In the genomic region with DNA sequence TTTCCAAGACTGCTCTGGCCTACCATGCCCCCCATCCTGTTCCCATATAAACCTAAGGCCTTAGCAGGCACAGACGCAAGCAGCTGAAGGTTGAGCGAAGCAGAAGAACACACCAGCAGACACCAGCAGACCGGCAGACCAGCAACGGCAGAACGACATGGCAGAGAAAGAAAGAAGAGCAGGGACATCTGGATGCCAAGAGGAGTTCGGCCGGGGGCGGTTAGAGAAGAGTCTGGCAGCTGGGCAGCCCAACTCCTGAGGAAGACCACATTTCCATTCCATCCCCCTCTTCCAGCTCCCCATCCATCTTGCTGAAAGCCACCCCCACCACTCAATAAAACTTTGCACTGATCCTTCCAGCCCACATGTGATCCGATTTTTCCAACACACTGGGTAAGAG, we compare ENCODE assay signal across 32 cellular contexts.
"Had no signal": no experiment of that assay in that cellular context is flagged by ENCODE, and none has a peak within 500 bp of the region (broad histone marks: within the 10 kb centered on the region; RNA-seq: fewer than 3 reads in every experiment).

No MANE protein-coding gene starts in this region.

- ATAC-seq: activated naive CD4-positive, alpha-beta T cell treated with anti-CD3 and anti-CD28 coated beads, Interleukin-2, amount 50 U/mL, for 72 hours; activated T-cell treated with anti-CD3 and anti-CD28 coated beads, Interleukin-2, amount 50 U/mL, for 4 hours; activated T-cell treated with anti-CD3 and anti-CD28 coated beads, Interleukin-2, amount 50 U/mL, for 72 hours; activated T-helper 17 cell treated with anti-CD3 and anti-CD28 coated beads, Interleukin-2, amount 50 U/mL, for 72 hours; body of pancreas had no signal

- H3K27ac ChIP-seq: adrenal gland, body of pancreas, brain microvascular endothelial cell, breast epithelium had no signal

- DNase-seq: activated B cell treated with CpG ODN at 0.5 μM for 24 hours; activated CD4-positive, alpha-beta memory T cell treated with anti-CD3 and anti-CD28 coated beads, Interleukin-2, amount 10 ng/mL, durations not matched to agents 7 days and 5 days; activated CD4-positive, alpha-beta T cell treated with anti-CD3 and anti-CD28 coated beads for 4 hours; activated CD4-positive, alpha-beta T cell treated with anti-CD3 and anti-CD28 coated beads, Interleukin-2, amount 10 ng/mL, durations not matched to agents 7 days and 5 days; activated CD4-positive, alpha-beta T cell treated with anti-CD3 and anti-CD28 coated beads, Interleukin-2, amount 50 U/mL, for 48 hours; activated CD4-positive, CD25-positive, alpha-beta regulatory T cell treated with anti-CD3 and anti-CD28 coated beads, Interleukin-2, amount 50 U/mL, for 72 hours; activated CD8-positive, alpha-beta memory T cell treated with anti-CD3 and anti-CD28 coated beads, Interleukin-2, amount 50 U/mL, for 4 hours; activated effector memory CD4-positive, alpha-beta T cell treated with anti-CD3 and anti-CD28 coated beads, Interleukin-2, amount 50 U/mL, for 16 hours; activated gamma-delta T cell treated with Interleukin-2 at 50 U/mL for 16 hours; activated naive CD4-positive, alpha-beta T cell; activated naive CD4-positive, alpha-beta T cell treated with anti-CD3 and anti-CD28 coated beads for 36 hours; activated naive CD4-positive, alpha-beta T cell treated with anti-CD3 and anti-CD28 coated beads, Interleukin-2, amount 50 U/mL, for 16 hours; activated naive CD8-positive, alpha-beta T cell treated with anti-CD3 and anti-CD28 coated beads for 36 hours; activated T-cell treated with anti-CD3 and anti-CD28 coated beads for 4 hours; activated T-cell treated with anti-CD3 and anti-CD28 coated beads, Interleukin-2, amount 50 U/mL, for 1 hour; activated T-cell treated with anti-CD3 and anti-CD28 coated beads, Interleukin-2, amount 50 U/mL, for 4 hours; activated T-cell treated with anti-CD3 and anti-CD28 coated beads, Interleukin-2, amount 50 U/mL, for 72 hours; amniotic stem cell; aorta; body of pancreas; brain microvascular endothelial cell; central memory CD4-positive, alpha-beta T cell; T-helper 1 cell; T-helper 2 cell; T-helper 9 cell had no signal

- H3K27me3 ChIP-seq: adrenal gland, brain microvascular endothelial cell, breast epithelium had no signal

- H3K27me3 Mint-ChIP-seq: activated T-helper 17 cell treated with anti-CD3 and anti-CD28 coated beads, Interleukin-2, amount 50 U/mL, for 72 hours had no signal

- H3K4me1 Mint-ChIP-seq: activated T-helper 17 cell treated with anti-CD3 and anti-CD28 coated beads, Interleukin-2, amount 50 U/mL, for 72 hours had no signal

- H3K4me3 ChIP-seq: adrenal gland, body of pancreas, breast epithelium had no signal

- H3K4me3 Mint-ChIP-seq: activated B cell treated with CpG ODN at 0.5 μM for 24 hours; activated CD4-positive, alpha-beta memory T cell treated with anti-CD3 and anti-CD28 coated beads, Interleukin-2, amount 10 ng/mL, durations not matched to agents 7 days and 5 days; activated CD4-positive, alpha-beta T cell treated with anti-CD3 and anti-CD28 coated beads, Interleukin-2, amount 10 ng/mL, durations not matched to agents 7 days and 5 days; activated naive CD4-positive, alpha-beta T cell treated with anti-CD3 and anti-CD28 coated beads for 36 hours; activated naive CD8-positive, alpha-beta T cell treated with anti-CD3 and anti-CD28 coated beads for 36 hours; activated T-cell treated with anti-CD3 and anti-CD28 coated beads, Interleukin-2, amount 50 U/mL, for 4 hours; activated T-cell treated with anti-CD3 and anti-CD28 coated beads, Interleukin-2, amount 50 U/mL, for 72 hours; activated T-helper 1 cell treated with anti-CD3 and anti-CD28 coated beads, Interleukin-12 subunit alpha, Interleukin-12 subunit beta, Interleukin-2, Interleukin-4 antibody, amounts not matched to agents 30 ng/mL and 10 ng/mL and 1 ng/mL, durations not matched to agents 14 hours and 24 hours and 36 hours; activated T-helper 17 cell treated with anti-CD3 and anti-CD28 coated beads, Interleukin-2, amount 50 U/mL, for 72 hours; T-helper 1 cell treated with Interleukin-12 subunit alpha and Interleukin-12 subunit beta and Interleukin-4 antibody, amounts not matched to agents 30 μg/mL and 1 μg/mL, for 36 hours; T-helper 2 cell treated with Interferon-gamma antibody and Interleukin-4, amounts not matched to agents 5 μg/mL and 100 μg/mL, for 36 hours had no signal

- H3K36me3 ChIP-seq: adrenal gland, brain microvascular endothelial cell, breast epithelium had no signal

- H3K4me1 ChIP-seq: breast epithelium had no signal

- H3K9me3 Mint-ChIP-seq: T-helper 2 cell treated with Interferon-gamma antibody and Interleukin-4, amounts not matched to agents 5 μg/mL and 100 μg/mL, for 36 hours had no signal

- H3K27ac Mint-ChIP-seq: activated B cell treated with CpG ODN at 0.5 μM for 24 hours; activated CD4-positive, alpha-beta memory T cell treated with anti-CD3 and anti-CD28 coated beads, Interleukin-2, amount 10 ng/mL, durations not matched to agents 7 days and 5 days; activated CD4-positive, alpha-beta T cell treated with anti-CD3 and anti-CD28 coated beads, Interleukin-2, amount 10 ng/mL, durations not matched to agents 7 days and 5 days; activated naive CD4-positive, alpha-beta T cell treated with anti-CD3 and anti-CD28 coated beads for 36 hours; activated naive CD8-positive, alpha-beta T cell treated with anti-CD3 and anti-CD28 coated beads for 36 hours; activated T-cell treated with anti-CD3 and anti-CD28 coated beads, Interleukin-2, amount 50 U/mL, for 72 hours; activated T-helper 1 cell treated with anti-CD3 and anti-CD28 coated beads, Interleukin-12 subunit alpha, Interleukin-12 subunit beta, Interleukin-2, Interleukin-4 antibody, amounts not matched to agents 30 ng/mL and 10 ng/mL and 1 ng/mL, durations not matched to agents 14 hours and 24 hours and 36 hours; activated T-helper 17 cell treated with anti-CD3 and anti-CD28 coated beads, Interleukin-2, amount 50 U/mL, for 72 hours; T-helper 1 cell treated with Interleukin-12 subunit alpha and Interleukin-12 subunit beta and Interleukin-4 antibody, amounts not matched to agents 30 μg/mL and 1 μg/mL, for 36 hours; T-helper 2 cell treated with Interferon-gamma antibody and Interleukin-4, amounts not matched to agents 5 μg/mL and 100 μg/mL, for 36 hours had no signal
